Comparison of ENCODE assay signal across 10 cellular contexts in genomic region chr1:186187601-186188000, GRCh38.
A peak's percentile ranks its signal among the peaks of the same experiment; 100 is the strongest.
DNase-seq lines count a peak whose midpoint lies in the region; ATAC-seq and TF ChIP-seq lines count a peak whose summit lies in the region.
"Had no signal": no experiment of that assay in that cellular context is flagged by ENCODE, and none has a peak within 500 bp of the region (broad histone marks: within the 10 kb centered on the region; RNA-seq: fewer than 3 reads in every experiment).

No MANE protein-coding gene starts in this region.

- H3K9me3 Mint-ChIP-seq in activated CD8-positive, alpha-beta T cell treated with anti-CD3 and anti-CD28 coated beads for 36 hours = no peaks in the 10 kb centered on the region
- no peaks in the 10 kb centered on the region for H3K9me3 Mint-ChIP-seq in activated CD8-positive, alpha-beta T cell treated with anti-CD3 and anti-CD28 coated beads, Interleukin-2, amount 10 ng/mL, durations not matched to agents 7 days and 5 days (ENCODE audit: insufficient read depth)
- H3K9me3 Mint-ChIP-seq: activated naive CD8-positive, alpha-beta T cell treated with anti-CD3 and anti-CD28 coated beads, Interleukin-2, amount 10 ng/mL, durations not matched to agents 7 days and 5 days had no signal

- no peak for DNase-seq in activated CD8-positive, alpha-beta T cell treated with anti-CD3 and anti-CD28 coated beads for 36 hours
- no peak for DNase-seq in activated CD8-positive, alpha-beta T cell treated with anti-CD3 and anti-CD28 coated beads, Interleukin-2, amount 10 ng/mL, durations not matched to agents 7 days and 5 days
- DNase-seq in SW480 (ENCODE audit: low spot score) = peak; percentile 6
- no peak for DNase-seq in stimulated activated naive CD8-positive, alpha-beta T cell treated with anti-CD3 and anti-CD28 coated beads, Interleukin-15, Interleukin-2, amounts not matched to agents 100 U/mL and 50 U/mL, for 24 hours
- no peak for DNase-seq in activated gamma-delta T cell treated with Interleukin-2 at 50 U/mL for 16 hours
- DNase-seq in NCI-H82 (lab: John Stamatoyannopoulos, UW) = no peak
- DNase-seq: activated naive CD8-positive, alpha-beta T cell treated with anti-CD3 and anti-CD28 coated beads, Interleukin-2, amount 10 ng/mL, durations not matched to agents 7 days and 5 days; posterior cingulate gyrus had no signal

- H3K4me1 Mint-ChIP-seq in activated CD8-positive, alpha-beta T cell treated with anti-CD3 and anti-CD28 coated beads for 36 hours (ENCODE audit: low read depth) = peaks cover 15% of the 10 kb centered on the region
- peaks cover 1% of the 10 kb centered on the region for H3K4me1 Mint-ChIP-seq in activated CD8-positive, alpha-beta T cell treated with anti-CD3 and anti-CD28 coated beads, Interleukin-2, amount 10 ng/mL, durations not matched to agents 7 days and 5 days (ENCODE audit: low read depth)
- H3K4me1 Mint-ChIP-seq: activated naive CD8-positive, alpha-beta T cell treated with anti-CD3 and anti-CD28 coated beads, Interleukin-2, amount 10 ng/mL, durations not matched to agents 7 days and 5 days had no signal

- peaks cover 4% of the 10 kb centered on the region for H3K27me3 Mint-ChIP-seq in activated CD8-positive, alpha-beta T cell treated with anti-CD3 and anti-CD28 coated beads for 36 hours
- H3K27me3 Mint-ChIP-seq in activated CD8-positive, alpha-beta T cell treated with anti-CD3 and anti-CD28 coated beads, Interleukin-2, amount 10 ng/mL, durations not matched to agents 7 days and 5 days (ENCODE audit: low read depth) = no peaks in the 10 kb centered on the region

- no peaks in the 10 kb centered on the region for H3K36me3 Mint-ChIP-seq in activated CD8-positive, alpha-beta T cell treated with anti-CD3 and anti-CD28 coated beads for 36 hours (ENCODE audit: low read depth)
- no peaks in the 10 kb centered on the region for H3K36me3 Mint-ChIP-seq in activated CD8-positive, alpha-beta T cell treated with anti-CD3 and anti-CD28 coated beads, Interleukin-2, amount 10 ng/mL, durations not matched to agents 7 days and 5 days (ENCODE audit: low read depth)
- H3K36me3 Mint-ChIP-seq: activated naive CD8-positive, alpha-beta T cell treated with anti-CD3 and anti-CD28 coated beads, Interleukin-2, amount 10 ng/mL, durations not matched to agents 7 days and 5 days had no signal

- CTCF ChIA-PET in activated CD8-positive, alpha-beta T cell treated with anti-CD3 and anti-CD28 coated beads for 36 hours (lab: Charles Lee) = interaction anchor here (0.8 kb wide), 1 partner anchor 10 kb away, joined by 3 read pairs; no protein-coding TSS in a partner anchor
- CTCF ChIA-PET in activated CD8-positive, alpha-beta T cell treated with anti-CD3 and anti-CD28 coated beads, Interleukin-2, amount 10 ng/mL, durations not matched to agents 7 days and 5 days (lab: Charles Lee) = no interaction called here

- ATAC-seq in activated CD8-positive, alpha-beta T cell treated with anti-CD3 and anti-CD28 coated beads for 36 hours = peak; percentile 74
- no peak for ATAC-seq in activated CD8-positive, alpha-beta T cell treated with anti-CD3 and anti-CD28 coated beads, Interleukin-2, amount 10 ng/mL, durations not matched to agents 7 days and 5 days
- ATAC-seq in HG03045 (IDR thresholded peaks at IDR 0.05; ENCODE audit: unreplicated experiment) (peak; percentile 63), HG03025 (IDR thresholded peaks at IDR 0.05; ENCODE audit: low FRiP score, unreplicated experiment) (no peak)
- ATAC-seq in stimulated activated naive CD8-positive, alpha-beta T cell treated with anti-CD3 and anti-CD28 coated beads, Interleukin-15, Interleukin-2, amounts not matched to agents 100 U/mL and 50 U/mL, for 24 hours = peak; percentile 60

- intact Hi-C loops in activated CD8-positive, alpha-beta T cell treated with anti-CD3 and anti-CD28 coated beads for 36 hours (cut with micrococcal nuclease) = no loop called here

- H3K27ac Mint-ChIP-seq in activated CD8-positive, alpha-beta T cell treated with anti-CD3 and anti-CD28 coated beads for 36 hours = no peak overlapping the region
- H3K27ac Mint-ChIP-seq in activated CD8-positive, alpha-beta T cell treated with anti-CD3 and anti-CD28 coated beads, Interleukin-2, amount 10 ng/mL, durations not matched to agents 7 days and 5 days = no peak overlapping the region
- H3K27ac Mint-ChIP-seq: activated naive CD8-positive, alpha-beta T cell treated with anti-CD3 and anti-CD28 coated beads, Interleukin-2, amount 10 ng/mL, durations not matched to agents 7 days and 5 days had no signal

- no peak for TF ChIP-seq CTCF in activated CD8-positive, alpha-beta T cell treated with anti-CD3 and anti-CD28 coated beads for 36 hours (IDR thresholded peaks at IDR 0.05)

- POLR2A ChIA-PET in activated CD8-positive, alpha-beta T cell treated with anti-CD3 and anti-CD28 coated beads for 36 hours (lab: Charles Lee) = no interaction called here
- POLR2A ChIA-PET in activated CD8-positive, alpha-beta T cell treated with anti-CD3 and anti-CD28 coated beads, Interleukin-2, amount 10 ng/mL, durations not matched to agents 7 days and 5 days (lab: Charles Lee) = no interaction called here

- no peak overlapping the region for H3K4me3 Mint-ChIP-seq in activated CD8-positive, alpha-beta T cell treated with anti-CD3 and anti-CD28 coated beads for 36 hours
- no peak overlapping the region for H3K4me3 Mint-ChIP-seq in activated CD8-positive, alpha-beta T cell treated with anti-CD3 and anti-CD28 coated beads, Interleukin-2, amount 10 ng/mL, durations not matched to agents 7 days and 5 days
- H3K4me3 Mint-ChIP-seq: activated naive CD8-positive, alpha-beta T cell treated with anti-CD3 and anti-CD28 coated beads, Interleukin-2, amount 10 ng/mL, durations not matched to agents 7 days and 5 days had no signal

Comparison
In these comparisons a context has a peak if more than half of its experiments do, and no peak if none do; other contexts are left out.
1. ATAC-seq: peak in activated CD8-positive, alpha-beta T cell treated with anti-CD3 and anti-CD28 coated beads for 36 hours (single experiment), HG03045 (single experiment) and stimulated activated naive CD8-positive, alpha-beta T cell treated with anti-CD3 and anti-CD28 coated beads, Interleukin-15, Interleukin-2, amounts not matched to agents 100 U/mL and 50 U/mL, for 24 hours (single experiment); none in activated CD8-positive, alpha-beta T cell treated with anti-CD3 and anti-CD28 coated beads, Interleukin-2, amount 10 ng/mL, durations not matched to agents 7 days and 5 days (single experiment) and HG03025 (single experiment).